In genomic region chr10:11245510-11245909, GRCh38 we compare ENCODE assay signal across 10 cellular contexts.
DNase-seq lines count a peak whose midpoint lies in the region; ATAC-seq, FAIRE-seq and TF ChIP-seq lines count a peak whose summit lies in the region.
"Had no signal": no experiment of that assay in that cellular context is flagged by ENCODE, and none has a peak within 500 bp of the region (broad histone marks: within the 10 kb centered on the region; RNA-seq: fewer than 3 reads in every experiment).

No MANE protein-coding gene starts in this region.

- no peak overlapping the region for H3K4me2 ChIP-seq in K562 (ENCODE audit: insufficient read depth, low read length)

- TF ChIP-seq CTCF in K562 (IDR thresholded peaks at IDR 0.05 in 2 of 3, conservative IDR thresholded peaks at IDR 0.05 in 1 of 3; ENCODE audit: insufficient read depth in 2 of 3, low read depth in 1 of 3, low read length in 3 of 3) (no peak), endothelial cell (IDR thresholded peaks at IDR 0.05; ENCODE audit: unreplicated experiment) (no peak)

- H3K9me1 ChIP-seq in K562 (ENCODE audit: control insufficient read depth, insufficient read depth, low read length): no peaks in the 10 kb centered on the region

- no peaks in the 10 kb centered on the region for H4K20me1 ChIP-seq in K562 (replicated peaks; ENCODE audit: control insufficient read depth, insufficient read depth, low read length)

- H3K27me3 ChIP-seq in K562 (ENCODE audit: control insufficient read depth in 2 of 2, insufficient read depth in 2 of 2, low read length in 2 of 2): no peaks in the 10 kb centered on the region
- H3K27me3 ChIP-seq: stomach had no signal

- H3K4me3 ChIP-seq in K562: no peak overlapping the region
- H3K4me3 ChIP-seq: stomach had no signal

- TF ChIP-seq RAD21 in K562 (CRISPR knock-in tag; conservative IDR thresholded peaks at IDR 0.05 in 1 of 2, IDR thresholded peaks at IDR 0.05 in 1 of 2): no peak

- no peak for TF ChIP-seq POLR2A in K562 (conservative IDR thresholded peaks at IDR 0.05)

- 58% methylated on average over 8 of the region's 8 CpGs for WGBS in K562 (ENCODE audit: insufficient coverage, low coverage, missing lambda C conversion rate)

- BruUV-seq in K562 (replicated peaks; lab: Mats Ljungman, UMichigan): no TSS peak

- H3K4me1 Mint-ChIP-seq in endothelial cell (ENCODE audit: unreplicated experiment): peaks cover 8% of the 10 kb centered on the region

- H3K36me3 Mint-ChIP-seq in endothelial cell (ENCODE audit: low read depth, unreplicated experiment): no peaks in the 10 kb centered on the region

- no peak overlapping the region for H3K4me3 Mint-ChIP-seq in endothelial cell (ENCODE audit: unreplicated experiment)
- H3K4me3 Mint-ChIP-seq: neural crest cell had no signal

- no peaks in the 10 kb centered on the region for H3K9me3 ChIP-seq in K562 (replicated peaks; ENCODE audit: control insufficient read depth, insufficient read depth, low read depth, low read length)
- H3K9me3 ChIP-seq: stomach had no signal

- peak; percentile 43 for ATAC-seq in GM18499 (IDR thresholded peaks at IDR 0.05; ENCODE audit: insufficient read depth, unreplicated experiment)
- ATAC-seq in GM19468 (IDR thresholded peaks at IDR 0.05; ENCODE audit: extremely low read depth, unreplicated experiment): peak; percentile 40
- ATAC-seq in HG03342 (IDR thresholded peaks at IDR 0.05; ENCODE audit: unreplicated experiment): peak; percentile 52
- no peak; the same call in 2 of the 3 replicates for ATAC-seq in K562
- no peak for ATAC-seq in HG03108 (IDR thresholded peaks at IDR 0.05; ENCODE audit: unreplicated experiment)

- H3K27ac Mint-ChIP-seq in endothelial cell (ENCODE audit: unreplicated experiment): no peak overlapping the region

- intact Hi-C loops in K562 (cut with micrococcal nuclease): no loop called here

- H3K9ac ChIP-seq in K562 (ENCODE audit: insufficient read depth in 1 of 2, low read depth in 2 of 2, low read length in 2 of 2): no peak overlapping the region

- DNase-seq in K562 (ENCODE audit: extremely low read depth in 1 of 4, low spot score in 3 of 4) (peak in 2 of 4 experiments; percentile 17 to 28), endothelial cell (ENCODE audit: low spot score) (no peak), NCI-H2171 treated with DMSO at 0.1 percent for 48 hours (lab: John Stamatoyannopoulos, UW) (no peak)
- no peak for DNase-seq in stimulated activated naive CD4-positive, alpha-beta T cell treated with Interleukin-2 at 50 U/mL for 16 hours (lab: John Stamatoyannopoulos, UW)
- DNase-seq: stomach had no signal

- H3K36me3 ChIP-seq in K562 (ENCODE audit: control insufficient read depth, insufficient read depth, low read length): no peaks in the 10 kb centered on the region

- H3K4me1 ChIP-seq in K562 (replicated peaks in 1 of 2; ENCODE audit: control insufficient read depth in 2 of 2, insufficient read depth in 2 of 2, low read length in 2 of 2): no peaks in the 10 kb centered on the region; a peak in 2 of 5 replicates

- FAIRE-seq in K562 (lab: Jason Lieb, UNC): no peak

- no peaks in the 10 kb centered on the region for H3K9me3 Mint-ChIP-seq in endothelial cell (ENCODE audit: unreplicated experiment)
- H3K9me3 Mint-ChIP-seq: neural crest cell had no signal

- no peaks in the 10 kb centered on the region for H3K27me3 Mint-ChIP-seq in endothelial cell (ENCODE audit: unreplicated experiment)

- CTCF ChIA-PET in K562 (lab: Yijun Ruan, JAX; ENCODE audit: low intra/inter-chr PET ratio): no interaction called here

- POLR2A ChIA-PET in K562 (lab: Yijun Ruan, JAX): no interaction called here

- in situ Hi-C loops in K562 (cut with MboI): no loop called here

- H3K79me2 ChIP-seq in K562 (ENCODE audit: control insufficient read depth, insufficient read depth, low read length): no peaks in the 10 kb centered on the region

- H2AFZ ChIP-seq in K562 (ENCODE audit: low read depth, low read length): no peak overlapping the region

- no peak for TF ChIP-seq EP300 in K562 (IDR thresholded peaks at IDR 0.05; ENCODE audit: low read length)

- H3K27ac ChIP-seq in K562 (ENCODE audit: extremely low read depth, low read depth, low read length): no peak overlapping the region
- H3K27ac ChIP-seq: stomach had no signal

TF ChIP-seq in K562, 482 proteins besides CTCF, POLR2A, EP300 and RAD21:
- TF ChIP-seq ZNF311 (CRISPR knock-in tag; IDR thresholded peaks at IDR 0.05) (no peak), FOSL1 (tag; conservative IDR thresholded peaks at IDR 0.05) (peak; percentile 46; the same call in 1 of the 2 replicates)
TF ChIP-seq in K562: peak in this region for 1.

Comparison
In these comparisons a context has a peak if more than half of its experiments do, and no peak if none do; other contexts are left out.
1. ATAC-seq: peak in GM18499 (single experiment), GM19468 (single experiment) and HG03342 (single experiment); none in K562 (single experiment) and HG03108 (single experiment).